In the genomic region with DNA sequence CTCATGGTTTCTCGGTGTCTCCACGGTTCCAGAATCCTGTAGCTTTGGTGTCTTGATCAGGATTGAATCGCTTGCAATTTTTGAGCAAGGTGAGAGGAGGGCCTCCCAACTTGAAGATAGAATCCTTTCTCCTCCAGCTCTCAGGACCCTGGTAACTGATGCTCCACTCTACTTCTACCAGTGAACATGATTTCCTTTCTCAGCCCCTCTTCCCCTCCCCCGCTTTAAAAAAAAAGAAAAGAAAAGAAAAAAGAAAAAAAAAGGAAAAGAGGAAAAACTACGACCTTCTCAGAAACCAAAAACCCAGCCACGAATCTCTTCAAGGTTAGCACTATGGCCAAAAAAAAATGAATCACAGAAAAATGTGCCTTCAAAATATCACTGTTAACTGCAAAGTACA, we compare ENCODE assay signal across 9 cellular contexts. TPM values are rescaled to one million over a fixed set of nuclear protein-coding genes. Genes with fewer than 3 reads are reported as not detected.
DNase-seq lines count a peak whose midpoint lies in the region; ATAC-seq and TF ChIP-seq lines count a peak whose summit lies in the region.
"Had no signal": no experiment of that assay in that cellular context is flagged by ENCODE, and none has a peak within 500 bp of the region (broad histone marks: within the 10 kb centered on the region; RNA-seq: fewer than 3 reads in every experiment).

No MANE protein-coding gene starts in this region.

- H3K27ac Mint-ChIP-seq in CD8-positive, alpha-beta memory T cell: no peak overlapping the region
- H3K27ac Mint-ChIP-seq in activated T-helper 17 cell treated with anti-CD3 and anti-CD28 coated beads, Interleukin-2, amount 50 U/mL, for 72 hours: no peak overlapping the region

- H3K4me1 Mint-ChIP-seq in CD8-positive, alpha-beta memory T cell: peaks cover 9 to 16% (median 13%) of the 10 kb centered on the region in 3 donors
- H3K4me1 Mint-ChIP-seq in activated T-helper 17 cell treated with anti-CD3 and anti-CD28 coated beads, Interleukin-2, amount 50 U/mL, for 72 hours: peaks cover 5% of the 10 kb centered on the region

- WGBS in prostate gland: 20% methylated on average over 6 of the region's 6 CpGs

- peaks cover 1 to 3% (median 2%) of the 10 kb centered on the region in 3 donors for H3K36me3 Mint-ChIP-seq in CD8-positive, alpha-beta memory T cell
- H3K36me3 Mint-ChIP-seq in activated T-helper 17 cell treated with anti-CD3 and anti-CD28 coated beads, Interleukin-2, amount 50 U/mL, for 72 hours (ENCODE audit: low read depth): peaks cover 5% of the 10 kb centered on the region

- no peaks in the 10 kb centered on the region for H3K9me3 ChIP-seq in CD8-positive, alpha-beta memory T cell (ENCODE audit: low read length)
- H3K9me3 ChIP-seq in RWPE2 (ENCODE audit: severe bottlenecking): no peaks in the 10 kb centered on the region
- H3K9me3 ChIP-seq in prostate gland: no peaks in the 10 kb centered on the region

- no peak overlapping the region for H3K4me3 ChIP-seq in CD8-positive, alpha-beta memory T cell (ENCODE audit: low read length)
- H3K4me3 ChIP-seq in RWPE2 (ENCODE audit: severe bottlenecking): peak overlapping the region; percentile 88
- H3K4me3 ChIP-seq in fibroblast of villous mesenchyme (ENCODE audit: low read depth, low read length): peak overlapping the region; percentile 82
- H3K4me3 ChIP-seq in prostate gland: peak overlapping the region; percentile 51 to 67

- intact Hi-C loops in prostate gland (cut with DNase I): loop anchor here (2.0 kb wide), 1 partner anchor 94 kb away; the partner anchor contains the start of gene ETV3

- TF ChIP-seq CTCF in RWPE2 (IDR thresholded peaks at IDR 0.05; ENCODE audit: poor library complexity, severe bottlenecking): no peak
- TF ChIP-seq CTCF in fibroblast of villous mesenchyme (IDR thresholded peaks at IDR 0.05; ENCODE audit: insufficient read depth, low read depth, low read length): no peak
- no peak for TF ChIP-seq CTCF in prostate gland (IDR thresholded peaks at IDR 0.05)

- TF ChIP-seq POLR2A in prostate gland (IDR thresholded peaks at IDR 0.05): no peak

- ATAC-seq in RWPE2 (ENCODE audit: low read depth) (no peak), GM19467 (IDR thresholded peaks at IDR 0.05; ENCODE audit: unreplicated experiment) (no peak)
- ATAC-seq in activated T-helper 17 cell treated with anti-CD3 and anti-CD28 coated beads, Interleukin-2, amount 50 U/mL, for 72 hours (replicated peaks): no peak

- peaks cover 24% of the 10 kb centered on the region for H3K27me3 ChIP-seq in CD8-positive, alpha-beta memory T cell (ENCODE audit: insufficient read depth, low read length, poor library complexity, severe bottlenecking)
- H3K27me3 ChIP-seq in RWPE2 (ENCODE audit: insufficient read depth, poor library complexity, severe bottlenecking) (no peaks in the 10 kb centered on the region), prostate gland (replicated peaks; ENCODE audit: insufficient read depth) (no peaks in the 10 kb centered on the region)

- peak overlapping the region; percentile 51 for H3K27ac ChIP-seq in CD8-positive, alpha-beta memory T cell (ENCODE audit: low read depth, low read length)
- H3K27ac ChIP-seq in RWPE2 (ENCODE audit: poor library complexity, severe bottlenecking) (no peak overlapping the region), prostate gland (no peak overlapping the region)

- CTCF ChIA-PET in CD8-positive, alpha-beta memory T cell (lab: Charles Lee): no interaction called here

- peak overlapping the region in 4 of 7 donors; percentile 8 to 64 (median 33) for H3K4me3 Mint-ChIP-seq in CD8-positive, alpha-beta memory T cell
- no peak overlapping the region for H3K4me3 Mint-ChIP-seq in activated T-helper 17 cell treated with anti-CD3 and anti-CD28 coated beads, Interleukin-2, amount 50 U/mL, for 72 hours

- DNase-seq in CD8-positive, alpha-beta memory T cell: no peak
- no peak for DNase-seq in RWPE2 (ENCODE audit: low spot score)
- no peak for DNase-seq in fibroblast of villous mesenchyme (ENCODE audit: low read depth)
- DNase-seq in prostate gland (ENCODE audit: low spot score): no peak
- DNase-seq in NCI-H446 treated with DMSO at 0.1 percent for 48 hours (lab: John Stamatoyannopoulos, UW): no peak
- no peak for DNase-seq in DMS53 (lab: John Stamatoyannopoulos, UW)
- DNase-seq: activated effector memory CD4-positive, alpha-beta T cell treated with anti-CD3 and anti-CD28 coated beads, Interleukin-2, amount 50 U/mL, for 16 hours had no signal

- peaks cover 4% of the 10 kb centered on the region for H3K4me1 ChIP-seq in CD8-positive, alpha-beta memory T cell (ENCODE audit: insufficient read depth, low read length)
- peaks cover 8% of the 10 kb centered on the region for H3K4me1 ChIP-seq in RWPE2 (ENCODE audit: insufficient read depth, poor library complexity, severe bottlenecking)
- peaks cover 8% of the 10 kb centered on the region for H3K4me1 ChIP-seq in prostate gland (replicated peaks)

- POLR2A ChIA-PET in CD8-positive, alpha-beta memory T cell (lab: Charles Lee): interaction anchor here (0.7 kb wide), 1 partner anchor 329 kb away, joined by 4 read pairs; no protein-coding TSS in a partner anchor

- H3K9me3 Mint-ChIP-seq in CD8-positive, alpha-beta memory T cell: peaks cover 0 to 4% (median 0%) of the 10 kb centered on the region in 5 donors
- H3K9me3 Mint-ChIP-seq in activated T-helper 17 cell treated with anti-CD3 and anti-CD28 coated beads, Interleukin-2, amount 50 U/mL, for 72 hours: no peaks in the 10 kb centered on the region

- H3K27me3 Mint-ChIP-seq in CD8-positive, alpha-beta memory T cell: peaks cover 40 to 86% of the 10 kb centered on the region in 2 donors
- peaks cover 55% of the 10 kb centered on the region for H3K27me3 Mint-ChIP-seq in activated T-helper 17 cell treated with anti-CD3 and anti-CD28 coated beads, Interleukin-2, amount 50 U/mL, for 72 hours

- H3K36me3 ChIP-seq in CD8-positive, alpha-beta memory T cell (ENCODE audit: insufficient read depth, low read length): no peaks in the 10 kb centered on the region
- H3K36me3 ChIP-seq in RWPE2 (ENCODE audit: low read depth) (no peaks in the 10 kb centered on the region; the same call in 1 of the 2 replicates), prostate gland (no peaks in the 10 kb centered on the region)

RNA-seq across cellular contexts. Expression of gene ARHGEF11, which starts 1.2 kb away (rescaled TPM):
- total RNA-seq in CD8-positive, alpha-beta memory T cell: 1 to 10 TPM; 2.1 to 3.0 TPM
- polyA plus RNA-seq in CD8-positive, alpha-beta memory T cell: 4.0 TPM
- total RNA-seq in fibroblast of villous mesenchyme (34.1 and 35.8 TPM in 2 replicates), prostate gland (10 to 100 TPM; 38.3 to 92.6 TPM)
- total RNA-seq in activated T-helper 17 cell treated with anti-CD3 and anti-CD28 coated beads, Interleukin-2, amount 50 U/mL, for 72 hours: 1 to 10 TPM; 4.1 to 4.7 TPM

RNA-seq across cellular contexts. Expression of gene ETV3L, which starts 55.3 kb away (rescaled TPM):
- total RNA-seq in CD8-positive, alpha-beta memory T cell: not detected
- not detected for polyA plus RNA-seq in CD8-positive, alpha-beta memory T cell
- total RNA-seq in fibroblast of villous mesenchyme (not detected in 2 replicates), prostate gland (not detected)
- under 1 TPM in 1 of 2 donors, not detected in 1; 0.26 TPM for total RNA-seq in activated T-helper 17 cell treated with anti-CD3 and anti-CD28 coated beads, Interleukin-2, amount 50 U/mL, for 72 hours
